ENCODE assay signal across 15 cellular contexts in the genomic region with DNA sequence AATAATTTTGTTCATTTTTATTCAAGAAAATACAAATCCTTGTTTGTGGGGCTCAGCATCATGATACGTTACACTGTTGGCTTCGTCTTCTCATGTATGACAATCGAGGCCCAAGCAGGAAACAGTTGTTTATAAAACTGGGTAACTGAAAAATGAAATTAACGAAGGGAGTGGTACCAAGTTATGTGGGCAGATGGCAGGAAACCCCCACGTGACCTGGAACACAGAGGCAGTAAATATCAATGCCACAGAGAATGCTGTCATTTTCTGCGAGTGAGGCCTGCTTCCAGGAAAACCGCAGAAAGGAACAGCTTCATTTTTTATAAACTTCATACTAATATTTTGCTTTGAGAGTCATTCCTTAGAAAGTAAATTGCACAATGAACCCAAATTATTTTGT.
DNase-seq lines count a peak whose midpoint lies in the region; TF ChIP-seq lines count a peak whose summit lies in the region.
"Had no signal": no experiment of that assay in that cellular context is flagged by ENCODE, and none has a peak within 500 bp of the region (broad histone marks: within the 10 kb centered on the region; RNA-seq: fewer than 3 reads in every experiment).

No MANE protein-coding gene starts in this region.

- H3K79me2 ChIP-seq in PC-9 (ENCODE audit: low read depth): no peaks in the 10 kb centered on the region

- CTCF ChIA-PET in PC-9 (lab: Charles Lee): no interaction called here

- DNase-seq in Kasumi-1 (lab: John Stamatoyannopoulos, UW) (peak; percentile 90 to 91), iPS-NIHi11 (ENCODE audit: low spot score) (no peak), PC-9 (no peak), DMS79 (lab: John Stamatoyannopoulos, UW) (no peak)
- peak; percentile 86 for DNase-seq in activated CD4-positive, alpha-beta T cell treated with anti-CD3 and anti-CD28 coated beads, Interleukin-2, amount 10 ng/mL, durations not matched to agents 24 days and 14 days
- peak; percentile 42 for DNase-seq in effector CD8-positive, alpha-beta T cell (lab: John Stamatoyannopoulos, UW)
- DNase-seq in stimulated activated CD8-positive, alpha-beta memory T cell treated with anti-CD3 and anti-CD28 coated beads, Interleukin-12 subunit alpha, Interleukin-12 subunit beta, amount 100 ng/mL, for 1 hour (ENCODE audit: low read depth): peak; percentile 34
- DNase-seq: cortex of kidney; foreskin keratinocyte; left lung; NCI-H187; NK-92 treated with Interleukin-12 subunit alpha and Interleukin-12 subunit beta, amount 100 ng/mL, for 24 hours; nucleus accumbens; SW 1271; uterus had no signal

- H3K36me3 ChIP-seq in PC-9 (ENCODE audit: low read depth): no peaks in the 10 kb centered on the region
- H3K36me3 ChIP-seq: left lung, uterus had no signal

- intact Hi-C loops in activated CD4-positive, alpha-beta T cell treated with anti-CD3 and anti-CD28 coated beads, Interleukin-2, amount 10 ng/mL, durations not matched to agents 24 days and 14 days (cut with micrococcal nuclease): no loop called here
- intact Hi-C loops in PC-9 (cut with micrococcal nuclease; ENCODE audit: unreplicated experiment): no loop called here

- H2AFZ ChIP-seq in PC-9: no peak overlapping the region

- H3K36me3 Mint-ChIP-seq in activated CD4-positive, alpha-beta T cell treated with anti-CD3 and anti-CD28 coated beads, Interleukin-2, amount 10 ng/mL, durations not matched to agents 24 days and 14 days (ENCODE audit: low read depth): peaks cover 6% of the 10 kb centered on the region

- no peak overlapping the region for H3K27ac ChIP-seq in PC-9
- H3K27ac ChIP-seq: foreskin keratinocyte, left lung, uterus had no signal

- H3K4me1 Mint-ChIP-seq in activated CD4-positive, alpha-beta T cell treated with anti-CD3 and anti-CD28 coated beads, Interleukin-2, amount 10 ng/mL, durations not matched to agents 24 days and 14 days: peaks cover 25% of the 10 kb centered on the region

- TF ChIP-seq CTCF in PC-9 (conservative IDR thresholded peaks at IDR 0.05): no peak

- peak overlapping the region; percentile 96 for H3K27ac Mint-ChIP-seq in activated CD4-positive, alpha-beta T cell treated with anti-CD3 and anti-CD28 coated beads, Interleukin-2, amount 10 ng/mL, durations not matched to agents 24 days and 14 days

- no peaks in the 10 kb centered on the region for H3F3A ChIP-seq in PC-9 (ENCODE audit: insufficient read depth, low read depth)

- H4K20me1 ChIP-seq in PC-9 (ENCODE audit: insufficient read depth): no peaks in the 10 kb centered on the region

- no peak overlapping the region for H3K4me2 ChIP-seq in PC-9

- H3K27me3 Mint-ChIP-seq in activated CD4-positive, alpha-beta T cell treated with anti-CD3 and anti-CD28 coated beads, Interleukin-2, amount 10 ng/mL, durations not matched to agents 24 days and 14 days: no peaks in the 10 kb centered on the region

- no peaks in the 10 kb centered on the region for H3K9me3 ChIP-seq in PC-9 (ENCODE audit: insufficient read depth, low read depth)
- H3K9me3 ChIP-seq: left lung, uterus had no signal

- H3K4me3 Mint-ChIP-seq in activated CD4-positive, alpha-beta T cell treated with anti-CD3 and anti-CD28 coated beads, Interleukin-2, amount 10 ng/mL, durations not matched to agents 24 days and 14 days: peak overlapping the region; percentile 72

- H3K27me3 ChIP-seq in PC-9 (ENCODE audit: insufficient read depth, low read depth): peaks cover 13% of the 10 kb centered on the region
- H3K27me3 ChIP-seq: foreskin keratinocyte, left lung, uterus had no signal

- H3K9me2 ChIP-seq in PC-9 (ENCODE audit: insufficient read depth): no peaks in the 10 kb centered on the region

- H3K4me1 ChIP-seq in PC-9 (replicated peaks; ENCODE audit: insufficient read depth): no peaks in the 10 kb centered on the region
- H3K4me1 ChIP-seq: foreskin keratinocyte, left lung, uterus had no signal

- H3K4me3 ChIP-seq in PC-9: no peak overlapping the region
- H3K4me3 ChIP-seq: left lung, uterus had no signal

- no peaks in the 10 kb centered on the region for H3K9me3 Mint-ChIP-seq in activated CD4-positive, alpha-beta T cell treated with anti-CD3 and anti-CD28 coated beads, Interleukin-2, amount 10 ng/mL, durations not matched to agents 24 days and 14 days

- no TSS peak for BruUV-seq in PC-9 (replicated peaks; lab: Mats Ljungman, UMichigan)

- POLR2A ChIA-PET in PC-9 (lab: Charles Lee; ENCODE audit: unreplicated experiment): no interaction called here

Comparison
In these comparisons a context has a peak if more than half of its experiments do, and no peak if none do; other contexts are left out.
1. DNase-seq: peak in Kasumi-1 (2 of 2), activated CD4-positive, alpha-beta T cell treated with anti-CD3 and anti-CD28 coated beads, Interleukin-2, amount 10 ng/mL, durations not matched to agents 24 days and 14 days (single experiment), effector CD8-positive, alpha-beta T cell (single experiment) and stimulated activated CD8-positive, alpha-beta memory T cell treated with anti-CD3 and anti-CD28 coated beads, Interleukin-12 subunit alpha, Interleukin-12 subunit beta, amount 100 ng/mL, for 1 hour (single experiment); none in iPS-NIHi11 (single experiment), PC-9 (0 of 2) and DMS79 (single experiment).